In genomic region chr15:28737521-28738199, GRCh38 we compare ENCODE assay signal across 8 cellular contexts. TPM values are rescaled to one million over a fixed set of nuclear protein-coding genes. Genes with fewer than 3 reads are reported as not detected.
DNase-seq lines count a peak whose midpoint lies in the region; ATAC-seq and TF ChIP-seq lines count a peak whose summit lies in the region.
"Not testable (repeated sequence)": the region's sequence is repeated elsewhere in the genome, so short reads cannot be mapped to it uniquely, and the experiment has no call there.

No MANE protein-coding gene starts in this region.

- H3K27me3 ChIP-seq in CD4-positive, alpha-beta T cell (ENCODE audit: control insufficient read depth, insufficient read depth, low read length); brain microvascular endothelial cell (replicated peaks): not testable (repeated sequence)
- H3K27me3 ChIP-seq in HUES64 (ENCODE audit: insufficient read depth, low read length) = peaks cover 17% of the 10 kb centered on the region

- peak overlapping the region; percentile 90 for H3K27ac Mint-ChIP-seq in CD4-positive, alpha-beta T cell
- H3K27ac Mint-ChIP-seq in naive thymus-derived CD8-positive, alpha-beta T cell = peak overlapping the region; percentile 57 to 96 (median 92)
- H3K27ac Mint-ChIP-seq in stimulated activated effector memory CD8-positive, alpha-beta T cell treated with anti-CD3 and anti-CD28 coated beads, Interleukin-12 subunit alpha, Interleukin-12 subunit beta, amount 100 ng/mL, for 72 hours = not testable (repeated sequence)

- peaks cover 21% of the 10 kb centered on the region for H3K4me1 Mint-ChIP-seq in CD4-positive, alpha-beta T cell (ENCODE audit: low read depth)
- H3K4me1 Mint-ChIP-seq in naive thymus-derived CD8-positive, alpha-beta T cell = peaks cover 6 to 19% (median 10%) of the 10 kb centered on the region in 4 donors
- not testable (repeated sequence) for H3K4me1 Mint-ChIP-seq in stimulated activated effector memory CD8-positive, alpha-beta T cell treated with anti-CD3 and anti-CD28 coated beads, Interleukin-12 subunit alpha, Interleukin-12 subunit beta, amount 100 ng/mL, for 72 hours

- H3K4me3 Mint-ChIP-seq in CD4-positive, alpha-beta T cell = peak overlapping the region; percentile 81
- H3K4me3 Mint-ChIP-seq in naive thymus-derived CD8-positive, alpha-beta T cell = peak overlapping the region; percentile 70 to 94 (median 87)
- H3K4me3 Mint-ChIP-seq in stimulated activated effector memory CD8-positive, alpha-beta T cell treated with anti-CD3 and anti-CD28 coated beads, Interleukin-12 subunit alpha, Interleukin-12 subunit beta, amount 100 ng/mL, for 72 hours = not testable (repeated sequence)

- peak; percentile 65 for ATAC-seq in CD4-positive, alpha-beta T cell (ENCODE audit: poor library complexity)
- ATAC-seq in GM21619 (IDR thresholded peaks at IDR 0.05; ENCODE audit: unreplicated experiment) (peak; percentile 59), Right ventricle myocardium inferior (peak; percentile 96)
- ATAC-seq in naive thymus-derived CD8-positive, alpha-beta T cell = peak; percentile 74 to 77
- peak; percentile 66 for ATAC-seq in stimulated activated effector memory CD8-positive, alpha-beta T cell treated with anti-CD3 and anti-CD28 coated beads, Interleukin-12 subunit alpha, Interleukin-12 subunit beta, amount 100 ng/mL, for 72 hours

- not testable (repeated sequence) for H3K27me3 Mint-ChIP-seq in CD4-positive, alpha-beta T cell; naive thymus-derived CD8-positive, alpha-beta T cell

- not testable (repeated sequence) for TF ChIP-seq CTCF in CD4-positive, alpha-beta T cell (IDR thresholded peaks at IDR 0.05); brain microvascular endothelial cell (IDR thresholded peaks at IDR 0.05; ENCODE audit: low read depth, low read length, missing control alignments)

- H3K9me3 Mint-ChIP-seq in CD4-positive, alpha-beta T cell; naive thymus-derived CD8-positive, alpha-beta T cell; stimulated activated effector memory CD8-positive, alpha-beta T cell treated with anti-CD3 and anti-CD28 coated beads, Interleukin-12 subunit alpha, Interleukin-12 subunit beta, amount 100 ng/mL, for 72 hours: not testable (repeated sequence)

- in situ Hi-C loops in brain microvascular endothelial cell (cut with HindIII; ENCODE audit: low pct_ligation_motif_present, low sequenced_read_pairs) = not testable (repeated sequence)

- peak in 9 of 10 experiments; percentile 13 to 55 (median 32) for DNase-seq in CD4-positive, alpha-beta T cell
- DNase-seq in activated CD4-positive, alpha-beta T cell treated with anti-CD3 and anti-CD28 coated beads for 4 hours = peak; percentile 19 to 32
- peak; percentile 10 for DNase-seq in brain microvascular endothelial cell
- DNase-seq in Right ventricle myocardium inferior (ENCODE audit: missing footprints) = peak; percentile 77
- peak; percentile 27 to 77 (median 58) for DNase-seq in naive thymus-derived CD8-positive, alpha-beta T cell
- peak in 1 of 2 donors; percentile 57 for DNase-seq in stimulated activated effector memory CD8-positive, alpha-beta T cell treated with anti-CD3 and anti-CD28 coated beads, Interleukin-12 subunit alpha, Interleukin-12 subunit beta, amount 100 ng/mL, for 72 hours (ENCODE audit: low spot score in 2 of 2)

- H3K9me3 ChIP-seq in CD4-positive, alpha-beta T cell (ENCODE audit: control insufficient read depth, low read length); HUES64 (ENCODE audit: insufficient read depth, low read depth, low read length): not testable (repeated sequence)

- not testable (repeated sequence) for H3K9ac ChIP-seq in HUES64 (ENCODE audit: low read depth, low read length)

- under 1% methylated on average over 77 of the region's 101 CpGs for WGBS in HUES64

- CTCF ChIA-PET in CD4-positive, alpha-beta T cell (lab: Charles Lee) = not testable (repeated sequence)

- not testable (repeated sequence) for H3K36me3 Mint-ChIP-seq in CD4-positive, alpha-beta T cell (ENCODE audit: low read depth); naive thymus-derived CD8-positive, alpha-beta T cell; stimulated activated effector memory CD8-positive, alpha-beta T cell treated with anti-CD3 and anti-CD28 coated beads, Interleukin-12 subunit alpha, Interleukin-12 subunit beta, amount 100 ng/mL, for 72 hours

- POLR2A ChIA-PET in CD4-positive, alpha-beta T cell (lab: Charles Lee); naive thymus-derived CD8-positive, alpha-beta T cell (lab: Charles Lee): not testable (repeated sequence)

- not testable (repeated sequence) for H3K4me1 ChIP-seq in HUES64 (ENCODE audit: insufficient read depth, low read length)

- not testable (repeated sequence) for H3K27ac ChIP-seq in CD4-positive, alpha-beta T cell (ENCODE audit: low read depth, low read length); HUES64 (ENCODE audit: low read depth, low read length)
- H3K27ac ChIP-seq in brain microvascular endothelial cell = peak overlapping the region; percentile 48

- H3K4me3 ChIP-seq in HUES64 (ENCODE audit: low read length) = peak overlapping the region; percentile 46
- H3K4me3 ChIP-seq in brain microvascular endothelial cell (ENCODE audit: low read depth, low read length) = peak overlapping the region; percentile 50

- intact Hi-C loops in CD4-positive, alpha-beta T cell (cut with DNase I, micrococcal nuclease); Right ventricle myocardium inferior (cut with DNase I): not testable (repeated sequence)

- H3K36me3 ChIP-seq in HUES64 (ENCODE audit: insufficient read depth, low read length); brain microvascular endothelial cell (replicated peaks): not testable (repeated sequence)

RNA-seq across cellular contexts. Expression of gene GOLGA8M, which starts 25.4 kb away (rescaled TPM):
- 1 to 10 TPM; 1.9 to 2.8 TPM for total RNA-seq in CD4-positive, alpha-beta T cell
- not detected for polyA plus RNA-seq in HUES64 (2013, experiment 1 of 2)
- not detected for polyA plus RNA-seq in HUES64 (2013, experiment 2 of 2)
- total RNA-seq in Right ventricle myocardium inferior = 2.6 TPM
- 10 to 100 TPM in 1 of 2 experiments, 1 to 10 TPM in 1; 8.3 to 10.3 TPM for total RNA-seq in naive thymus-derived CD8-positive, alpha-beta T cell
- not detected for polyA plus RNA-seq in naive thymus-derived CD8-positive, alpha-beta T cell
